8 cellular contexts compared by ENCODE assay signal in genomic region chr3:126654571-126655393, GRCh38. TPM values are rescaled to one million over a fixed set of nuclear protein-coding genes. Genes with fewer than 3 reads are reported as not detected.
DNase-seq lines count a peak whose midpoint lies in the region; ATAC-seq and TF ChIP-seq lines count a peak whose summit lies in the region.

Gene TXNRD3, minus strand, starts transcription at chr3:126655124.

- H3K4me1 Mint-ChIP-seq in HFFc6 (ENCODE audit: low read depth) (peaks cover 10% of the 10 kb centered on the region), naive B cell (peaks cover 3 to 6% (median 5%) of the 10 kb centered on the region in 3 donors)

- H3K27me3 Mint-ChIP-seq in HFFc6 (ENCODE audit: insufficient read depth) = peaks cover 18% of the 10 kb centered on the region
- H3K27me3 Mint-ChIP-seq in naive B cell = peaks cover 14 to 43% (median 20%) of the 10 kb centered on the region in 3 donors

- H3K27ac Mint-ChIP-seq in HFFc6 = peak within 1 kb of the TSS; percentile 85
- H3K27ac Mint-ChIP-seq in naive B cell = peak within 1 kb of the TSS in 2 of 6 donors; percentile 65 to 93

- H2AFZ ChIP-seq in Karpas-422 (ENCODE audit: low read length) = no peak within 1 kb of the TSS

- ATAC-seq in naive B cell (ENCODE audit: low read depth in 2 of 2) = peak; percentile 80 to 82

- H4K20me1 ChIP-seq in Karpas-422 (ENCODE audit: insufficient read depth, low read depth, low read length) = no peaks in the 10 kb centered on the region

- no peak within 1 kb of the TSS for H3K27ac ChIP-seq in Karpas-422 (ENCODE audit: low read length)

- no peak within 1 kb of the TSS for H3K9ac ChIP-seq in Karpas-422 (ENCODE audit: low read length)

- no peaks in the 10 kb centered on the region for H3K27me3 ChIP-seq in Karpas-422 (ENCODE audit: low read length)

- H3K9me3 Mint-ChIP-seq in HFFc6 (peaks cover 10% of the 10 kb centered on the region; the same call in 1 of the 2 replicates), naive B cell (peaks cover 0 to 2% (median 0%) of the 10 kb centered on the region in 7 donors)

- DNase-seq in AG08396 (ENCODE audit: low spot score) (peak; percentile 91), HFFc6 (peak; percentile 31), NOMO-1 (lab: John Stamatoyannopoulos, UW; ENCODE audit: unreplicated experiment in 2 of 2) (peak; percentile 47), fibroblast of gingiva (ENCODE audit: low read depth) (peak; percentile 57), naive B cell (peak; percentile 49), Karpas-422 (no peak)
- DNase-seq in activated T-helper 1 cell treated with anti-CD3 and anti-CD28 coated beads, Interleukin-2, amount 50 U/mL, for 16 hours (ENCODE audit: low read depth in 1 of 2, low spot score in 1 of 2) = peak; percentile 45 to 55
- peak; percentile 64 for DNase-seq in stimulated activated CD8-positive, alpha-beta memory T cell treated with anti-CD3 and anti-CD28 coated beads, Interleukin-7, amount 100 ng/mL, for 24 hours (ENCODE audit: low read depth)

- no peak within 1 kb of the TSS for H3K4me2 ChIP-seq in Karpas-422 (ENCODE audit: low read depth, low read length, poor library complexity, severe bottlenecking)

- no peaks in the 10 kb centered on the region for H3K9me3 ChIP-seq in Karpas-422 (ENCODE audit: low read length)

- no peaks in the 10 kb centered on the region for H3K79me2 ChIP-seq in Karpas-422 (ENCODE audit: low read length)

- H3K9me2 ChIP-seq in Karpas-422 (replicated peaks; ENCODE audit: insufficient read depth, low read length) = no peaks in the 10 kb centered on the region

- H3K4me3 ChIP-seq in Karpas-422 (ENCODE audit: low read length) = no peak within 1 kb of the TSS

- H3K36me3 Mint-ChIP-seq in HFFc6 (ENCODE audit: low read depth) (peaks cover 4% of the 10 kb centered on the region; the same call in 1 of the 2 replicates), naive B cell (no peaks in the 10 kb centered on the region)

- H3K36me3 ChIP-seq in Karpas-422 (ENCODE audit: insufficient read depth, low read length) = no peaks in the 10 kb centered on the region

- no peaks in the 10 kb centered on the region for H3K4me1 ChIP-seq in Karpas-422 (ENCODE audit: low read length)

- H3K4me3 Mint-ChIP-seq in HFFc6 = peak within 1 kb of the TSS; percentile 89
- peak within 1 kb of the TSS; percentile 85 to 92 (median 89) for H3K4me3 Mint-ChIP-seq in naive B cell

- peak; percentile 34; the same call in 1 of the 2 replicates for TF ChIP-seq CTCF in HFFc6 (IDR thresholded peaks at IDR 0.05)

RNA-seq across cellular contexts. Expression of gene TXNRD3, which starts in this region (rescaled TPM):
- total RNA-seq in HFFc6 (2021; fragmentation: NEBNext Ultra II Directional; extraction: Animal tissue kit (Norgen Biotek cat#: 25700)) = 1 to 10 TPM; 6.8 to 8.4 (median 7.4) TPM
- 1 to 10 TPM in 3 of 6 donors, under 1 TPM in 2, not detected in 1; 0.39 to 2.6 (median 1.1) TPM for polyA plus RNA-seq in naive B cell (ENCODE audit: low read depth in 6 of 6)
- not detected in 2 replicates for total RNA-seq in Karpas-422 (2014; rRNA removed; shearing (Covaris generic); ENCODE audit: low replicate concordance)
